Comparison of ENCODE assay signal across 8 cellular contexts in the genomic region with DNA sequence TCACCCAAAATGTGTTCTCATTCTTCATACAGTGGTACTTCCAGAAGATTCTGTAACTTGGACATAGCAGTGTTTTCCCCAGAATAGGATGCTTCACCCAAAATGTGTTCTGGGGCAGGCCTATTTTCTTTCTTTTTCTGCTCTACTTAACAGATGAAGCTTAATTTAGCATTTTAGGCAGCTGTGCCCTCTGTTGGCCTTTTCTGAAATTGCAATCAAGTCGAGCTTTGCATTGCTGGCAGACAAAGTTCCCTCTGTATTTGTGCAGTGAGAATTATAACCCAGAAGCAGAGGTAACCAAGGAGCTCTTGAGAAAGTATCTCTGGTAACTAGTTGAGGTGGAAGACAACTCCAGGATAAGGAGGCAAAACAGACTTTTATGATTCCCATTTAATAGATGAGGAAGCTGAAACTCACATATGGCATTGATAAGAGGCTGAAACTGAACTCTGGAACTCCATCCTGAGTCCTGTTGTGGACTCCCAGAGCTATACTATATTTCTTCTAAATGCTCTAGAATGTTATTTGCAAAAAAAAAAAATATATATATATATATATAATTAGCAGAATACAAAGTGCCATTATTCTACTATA. TPM values are rescaled to one million over a fixed set of nuclear protein-coding genes. Genes with fewer than 3 reads are reported as not detected.
DNase-seq lines count a peak whose midpoint lies in the region; ATAC-seq and TF ChIP-seq lines count a peak whose summit lies in the region.

No MANE protein-coding gene starts in this region.

- H3K36me3 ChIP-seq in lung (ENCODE audit: control insufficient read depth in 2 of 2, insufficient read depth in 2 of 2, low read length in 2 of 2) (peaks cover 0 to 3% of the 10 kb centered on the region in 2 donors), upper lobe of left lung (peaks cover 0 to 12% (median 3%) of the 10 kb centered on the region in 4 donors)

- H3K27me3 ChIP-seq in lung (ENCODE audit: control insufficient read depth, insufficient read depth) (no peaks in the 10 kb centered on the region), upper lobe of left lung (no peaks in the 10 kb centered on the region)

- CTCF ChIA-PET in RWPE1 (lab: Yijun Ruan, JAX): interaction anchor here (0.5 to 1.6 kb wide), 9 partner anchors 8 to 1019 kb away, joined by 3 to 7 read pairs (median 3); no protein-coding TSS in a partner anchor

- WGBS in lung, 2 donors: 0 to 3% methylated on average over 1 of the region's 1 CpG
- 0 to 4% methylated on average over 1 of the region's 1 CpG for WGBS in upper lobe of left lung, 2 donors

- TF ChIP-seq POLR2A in upper lobe of left lung (IDR thresholded peaks at IDR 0.05): no peak

- ATAC-seq in lung (ENCODE audit: insufficient read depth, low FRiP score) (no peak), upper lobe of left lung (ENCODE audit: low FRiP score in 2 of 2) (no peak)

- DNase-seq in AG09309 (ENCODE audit: low read depth) (peak; percentile 21), GM12865 (ENCODE audit: low read depth) (peak; percentile 54), RWPE1 (ENCODE audit: low spot score) (peak; percentile 18), caudate nucleus (lab: John Stamatoyannopoulos, UW) (peak in 36 of 61 donors; percentile 1 to 71 (median 12)), lung (ENCODE audit: low spot score) (no peak), upper lobe of left lung (no peak)
- peak; percentile 53 for DNase-seq in Jurkat, Clone E6-1 (ENCODE audit: low read depth, low spot score)
- DNase-seq in activated effector memory CD4-positive, alpha-beta T cell treated with Interleukin-2 at 50 U/mL for 16 hours: no peak

- POLR2A ChIA-PET in RWPE1 (lab: Yijun Ruan, JAX; ENCODE audit: low non-redundant PET): no interaction called here

- peaks cover 0 to 7% of the 10 kb centered on the region in 2 donors for H3K4me1 ChIP-seq in lung (ENCODE audit: control insufficient read depth in 2 of 2, insufficient read depth in 2 of 2, low read length in 2 of 2)
- peaks cover 0 to 7% (median 3%) of the 10 kb centered on the region in 4 donors for H3K4me1 ChIP-seq in upper lobe of left lung

- H3K4me3 ChIP-seq in AG09309 (ENCODE audit: control insufficient read depth, low read depth, low read length): no peak overlapping the region
- no peak overlapping the region for H3K4me3 ChIP-seq in GM12865 (ENCODE audit: low read depth, low read length)
- H3K4me3 ChIP-seq in Jurkat, Clone E6-1 (ENCODE audit: low read length): no peak overlapping the region
- H3K4me3 ChIP-seq in lung: no peak overlapping the region
- no peak overlapping the region for H3K4me3 ChIP-seq in upper lobe of left lung

- TF ChIP-seq EP300 in upper lobe of left lung (IDR thresholded peaks at IDR 0.05): no peak

- H3K9me3 ChIP-seq in lung (ENCODE audit: control insufficient read depth in 2 of 2, insufficient read depth in 1 of 2, low read length in 1 of 2) (no peaks in the 10 kb centered on the region), upper lobe of left lung (no peaks in the 10 kb centered on the region)

- H3K27ac ChIP-seq in RWPE1 (no peak overlapping the region), caudate nucleus (ENCODE audit: low read depth, low read length) (no peak overlapping the region), lung (ENCODE audit: low read depth in 1 of 2, low read length in 1 of 2) (no peak overlapping the region), upper lobe of left lung (no peak overlapping the region)

- TF ChIP-seq CTCF in AG09309 (IDR thresholded peaks at IDR 0.05; ENCODE audit: control insufficient read depth, insufficient read depth, low read depth, low read length, missing control alignments) (peak; percentile 75), GM12865 (IDR thresholded peaks at IDR 0.05; ENCODE audit: insufficient read depth, low read depth, low read length, missing control alignments) (peak; percentile 68), RWPE1 (conservative IDR thresholded peaks at IDR 0.05; ENCODE audit: low read depth) (peak; percentile 82), lung (IDR thresholded peaks at IDR 0.05; ENCODE audit: control extremely low read depth, extremely low read depth) (peak; percentile 30), upper lobe of left lung (IDR thresholded peaks at IDR 0.05) (peak; percentile 32 to 59 (median 52))

RNA-seq across cellular contexts. Expression of a gene that starts 50.3 kb away (rescaled TPM):
- not detected for polyA plus RNA-seq in Jurkat, Clone E6-1 (2012; ENCODE audit: insufficient read depth, insufficient read length)
- total RNA-seq in lung: 1 to 10 TPM in 1 of 2 donors, under 1 TPM in 1; 0.46 to 2.0 TPM
- polyA plus RNA-seq in lung: under 1 TPM; 0.28 to 0.77 TPM
- under 1 TPM; under 0.01 to 0.71 (median 0.47) TPM for total RNA-seq in upper lobe of left lung

Comparison
In these comparisons a context has a peak if more than half of its experiments do, and no peak if none do; other contexts are left out.
1. DNase-seq: peak in AG09309 (single experiment), GM12865 (single experiment), Jurkat, Clone E6-1 (single experiment), RWPE1 (single experiment) and caudate nucleus (36 of 61); none in lung (single experiment), upper lobe of left lung (0 of 2) and activated effector memory CD4-positive, alpha-beta T cell treated with Interleukin-2 at 50 U/mL for 16 hours (single experiment).
2. CTCF ChIP-seq: peak in every context shown above with its lines; median percentile 82 in RWPE1; 75 in AG09309; 68 in GM12865; 52 in upper lobe of left lung; 30 in lung.